ENCODE assay signal across 32 cellular contexts in genomic region chr11:75763846-75764245, GRCh38. TPM values are rescaled to one million over a fixed set of nuclear protein-coding genes. Genes with fewer than 3 reads are reported as not detected.
"Had no signal": no experiment of that assay in that cellular context is flagged by ENCODE, and none has a peak within 500 bp of the region (broad histone marks: within the 10 kb centered on the region; RNA-seq: fewer than 3 reads in every experiment).

No MANE protein-coding gene starts in this region.

- H3K9me2 ChIP-seq: SK-N-SH had no signal

- H3K4me2 ChIP-seq: SK-N-SH had no signal

- H3K4me3 ChIP-seq: adrenal gland, body of pancreas, Peyer's patch, SJSA1 had no signal

- H3K9me3 ChIP-seq: adrenal gland, body of pancreas, Peyer's patch, SJSA1, SK-N-SH had no signal

- H3K4me3 Mint-ChIP-seq: activated CD4-positive, alpha-beta T cell treated with anti-CD3 and anti-CD28 coated beads for 36 hours; activated CD4-positive, alpha-beta T cell treated with anti-CD3 and anti-CD28 coated beads, Interleukin-2, amount 10 ng/mL, durations not matched to agents 7 days and 5 days; activated naive CD4-positive, alpha-beta T cell treated with anti-CD3 and anti-CD28 coated beads, Interleukin-2, amount 50 U/mL, for 24 hours; activated naive CD8-positive, alpha-beta T cell treated with anti-CD3 and anti-CD28 coated beads, Interleukin-2, amount 10 ng/mL, durations not matched to agents 7 days and 5 days; activated T-cell treated with anti-CD3 and anti-CD28 coated beads, Interleukin-2, amount 50 U/mL, for 72 hours; T-helper 1 cell treated with Interleukin-12 subunit alpha and Interleukin-12 subunit beta and Interleukin-4 antibody, amounts not matched to agents 30 μg/mL and 1 μg/mL, for 36 hours; T-helper 2 cell treated with Interferon-gamma antibody and Interleukin-4, amounts not matched to agents 5 μg/mL and 100 μg/mL, for 36 hours had no signal

- DNase-seq: activated CD4-positive, alpha-beta T cell treated with anti-CD3 and anti-CD28 coated beads for 36 hours; activated CD4-positive, alpha-beta T cell treated with anti-CD3 and anti-CD28 coated beads, Interleukin-2, amount 10 ng/mL, durations not matched to agents 7 days and 5 days; activated CD4-positive, alpha-beta T cell treated with anti-CD3 and anti-CD28 coated beads, Interleukin-2, amount 50 U/mL, for 48 hours; activated gamma-delta T cell; activated naive CD4-positive, alpha-beta T cell treated with Interleukin-2 at 50 U/mL for 16 hours; activated naive CD8-positive, alpha-beta T cell treated with anti-CD3 and anti-CD28 coated beads, Interleukin-2, amount 10 ng/mL, durations not matched to agents 7 days and 5 days; activated T-cell treated with anti-CD3 and anti-CD28 coated beads, Interleukin-2, amount 50 U/mL, for 1 hour; activated T-cell treated with anti-CD3 and anti-CD28 coated beads, Interleukin-2, amount 50 U/mL, for 72 hours; body of pancreas; central memory CD4-positive, alpha-beta T cell; Kasumi-1; KG1; NCI-H1105; NCI-H1417 treated with DMSO at 0.1 percent for 48 hours; NCI-H1694; NCI-H1930; NCI-H2081 treated with DMSO at 0.1 percent for 48 hours; NCI-H345; NCI-H524 treated with DMSO at 0.1 percent for 48 hours; Peyer's patch; RPMI8226; SHP77 treated with DMSO at 0.1 percent for 48 hours; SK-N-SH had no signal

- H3K36me3 Mint-ChIP-seq: activated naive CD4-positive, alpha-beta T cell treated with anti-CD3 and anti-CD28 coated beads, Interleukin-2, amount 50 U/mL, for 24 hours; activated naive CD8-positive, alpha-beta T cell treated with anti-CD3 and anti-CD28 coated beads, Interleukin-2, amount 10 ng/mL, durations not matched to agents 7 days and 5 days had no signal

- H3K9ac ChIP-seq: SK-N-SH had no signal

- H3K27ac Mint-ChIP-seq: activated CD4-positive, alpha-beta T cell treated with anti-CD3 and anti-CD28 coated beads for 36 hours; activated CD4-positive, alpha-beta T cell treated with anti-CD3 and anti-CD28 coated beads, Interleukin-2, amount 10 ng/mL, durations not matched to agents 7 days and 5 days; activated naive CD4-positive, alpha-beta T cell treated with anti-CD3 and anti-CD28 coated beads, Interleukin-2, amount 50 U/mL, for 24 hours; activated naive CD8-positive, alpha-beta T cell treated with anti-CD3 and anti-CD28 coated beads, Interleukin-2, amount 10 ng/mL, durations not matched to agents 7 days and 5 days; activated T-cell treated with anti-CD3 and anti-CD28 coated beads, Interleukin-2, amount 50 U/mL, for 72 hours; activated T-helper 2 cell treated with anti-CD3 and anti-CD28 coated beads, Interferon-gamma antibody, Interleukin-2, Interleukin-4, amounts not matched to agents 10 μg/mL and 5 μg/mL and 100 μg/mL, durations not matched to agents 14 hours and 24 hours and 36 hours; T-helper 1 cell treated with Interleukin-12 subunit alpha and Interleukin-12 subunit beta and Interleukin-4 antibody, amounts not matched to agents 30 μg/mL and 1 μg/mL, for 36 hours; T-helper 2 cell treated with Interferon-gamma antibody and Interleukin-4, amounts not matched to agents 5 μg/mL and 100 μg/mL, for 36 hours had no signal

- H3K36me3 ChIP-seq: adrenal gland, Peyer's patch, SJSA1 had no signal

- H3K27me3 ChIP-seq: adrenal gland, body of pancreas, Peyer's patch had no signal

- H3K27me3 Mint-ChIP-seq: activated CD4-positive, alpha-beta T cell treated with anti-CD3 and anti-CD28 coated beads, Interleukin-2, amount 10 ng/mL, durations not matched to agents 7 days and 5 days had no signal

- H3K27ac ChIP-seq: body of pancreas, Peyer's patch, SJSA1 had no signal

- H3K9me3 Mint-ChIP-seq: activated CD4-positive, alpha-beta T cell treated with anti-CD3 and anti-CD28 coated beads, Interleukin-2, amount 10 ng/mL, durations not matched to agents 7 days and 5 days; activated naive CD4-positive, alpha-beta T cell treated with anti-CD3 and anti-CD28 coated beads, Interleukin-2, amount 50 U/mL, for 24 hours; activated naive CD8-positive, alpha-beta T cell treated with anti-CD3 and anti-CD28 coated beads, Interleukin-2, amount 10 ng/mL, durations not matched to agents 7 days and 5 days; activated T-cell treated with anti-CD3 and anti-CD28 coated beads, Interleukin-2, amount 50 U/mL, for 72 hours; activated T-helper 2 cell treated with anti-CD3 and anti-CD28 coated beads, Interferon-gamma antibody, Interleukin-2, Interleukin-4, amounts not matched to agents 10 μg/mL and 5 μg/mL and 100 μg/mL, durations not matched to agents 14 hours and 24 hours and 36 hours; T-helper 1 cell treated with Interleukin-12 subunit alpha and Interleukin-12 subunit beta and Interleukin-4 antibody, amounts not matched to agents 30 μg/mL and 1 μg/mL, for 36 hours; T-helper 2 cell treated with Interferon-gamma antibody and Interleukin-4, amounts not matched to agents 5 μg/mL and 100 μg/mL, for 36 hours had no signal

- ATAC-seq: activated CD4-positive, alpha-beta T cell treated with anti-CD3 and anti-CD28 coated beads for 36 hours; activated CD4-positive, CD25-positive, alpha-beta regulatory T cell treated with anti-CD3 and anti-CD28 coated beads, Interleukin-2, amount 50 U/mL, for 24 hours; activated T-cell treated with anti-CD3 and anti-CD28 coated beads, Interleukin-2, amount 50 U/mL, for 72 hours; body of pancreas had no signal

RNA-seq across cellular contexts. Expression of gene DGAT2, which starts 4.7 kb away (rescaled TPM):
- total RNA-seq: SJSA1 had no signal

RNA-seq across cellular contexts. Expression of gene MOGAT2, which starts 46.2 kb away (rescaled TPM):
- total RNA-seq: activated CD4-positive, alpha-beta T cell treated with anti-CD3 and anti-CD28 coated beads for 36 hours; activated CD4-positive, alpha-beta T cell treated with anti-CD3 and anti-CD28 coated beads, Interleukin-2, amount 10 ng/mL, durations not matched to agents 7 days and 5 days; activated naive CD8-positive, alpha-beta T cell treated with anti-CD3 and anti-CD28 coated beads, Interleukin-2, amount 10 ng/mL, durations not matched to agents 7 days and 5 days; activated T-cell treated with anti-CD3 and anti-CD28 coated beads, Interleukin-2, amount 50 U/mL, for 72 hours; activated T-helper 2 cell treated with anti-CD3 and anti-CD28 coated beads, Interferon-gamma antibody, Interleukin-2, Interleukin-4, amounts not matched to agents 10 μg/mL and 5 μg/mL and 100 μg/mL, durations not matched to agents 14 hours and 24 hours and 36 hours; astrocyte; body of pancreas; NCI-H460; SJSA1 had no signal
